ENCODE assay signal across 8 cellular contexts in the genomic region with DNA sequence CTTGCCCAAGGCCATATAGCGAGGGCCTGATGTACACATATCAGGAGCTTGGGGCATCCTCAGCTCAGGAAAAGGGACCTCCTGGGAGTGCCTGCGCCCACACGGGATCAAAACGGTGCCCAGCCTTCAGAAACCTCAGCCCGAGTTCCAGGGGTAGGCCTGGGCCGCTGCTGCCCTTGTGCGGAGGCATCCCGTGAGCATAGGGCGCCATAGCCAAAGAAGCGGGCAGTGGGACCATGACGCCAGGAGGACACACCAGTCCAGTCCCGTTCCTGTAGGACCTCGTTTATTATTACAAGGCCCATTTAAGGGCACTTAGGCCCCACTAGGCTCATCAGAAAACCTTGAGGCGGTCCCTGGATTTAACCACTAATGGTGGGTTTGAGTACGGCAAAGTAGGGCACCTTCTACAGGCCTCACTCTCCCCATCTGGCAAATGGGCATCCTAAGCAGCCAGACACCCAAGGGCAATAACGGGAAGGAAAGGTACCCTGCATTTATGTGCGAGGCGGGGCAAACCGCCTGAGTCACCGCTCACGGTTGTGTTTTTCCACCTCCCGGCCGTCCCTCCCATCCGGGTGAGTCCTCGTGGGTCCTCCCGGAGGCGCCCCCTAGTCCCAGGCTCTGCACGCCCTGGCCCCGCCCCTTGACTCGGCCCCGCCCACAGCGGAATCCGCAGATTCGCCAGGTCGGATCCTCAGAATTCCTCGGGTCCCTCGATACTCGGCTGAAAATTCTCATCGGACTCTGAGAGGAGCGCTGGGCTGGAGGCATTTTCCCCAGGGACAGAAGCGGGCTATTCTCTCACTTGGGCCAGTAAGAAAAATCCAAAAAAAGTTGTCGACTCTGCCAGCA. TPM values are rescaled to one million over a fixed set of nuclear protein-coding genes. Genes with fewer than 3 reads are reported as not detected.
A peak's percentile ranks its signal among the peaks of the same experiment; 100 is the strongest.
DNase-seq lines count a peak whose midpoint lies in the region; ATAC-seq, FAIRE-seq and TF ChIP-seq lines count a peak whose summit lies in the region.

No MANE protein-coding gene starts in this region.

- no peak for TF ChIP-seq POLR2A in GM12892 (IDR thresholded peaks at IDR 0.05; ENCODE audit: low read depth, low read length)

- FAIRE-seq in GM12892 (lab: Jason Lieb, UNC), result peak; percentile 90

- DNase-seq in GM12892 (ENCODE audit: insufficient read length) (peak; percentile 80), NCI-H226 (peak; percentile 90), cerebellar cortex (ENCODE audit: low spot score) (peak; percentile 78), kidney glomerular epithelial cell (lab: John Stamatoyannopoulos, UW) (peak; percentile 68), retina (no peak)
- peak; percentile 85 for DNase-seq in activated CD4-positive, CD25-positive, alpha-beta regulatory T cell treated with anti-CD3 and anti-CD28 coated beads, Interleukin-2, amount 50 U/mL, for 72 hours
- DNase-seq in stimulated activated CD4-positive, alpha-beta T cell treated with anti-CD3 and anti-CD28 coated beads, Interleukin-1b, Interleukin-23, amount 100 ng/mL, for 24 hours (ENCODE audit: low read depth in 4 of 4, low spot score in 1 of 4), result peak; percentile 83 to 93 (median 90)

- ATAC-seq in HG02884 (IDR thresholded peaks at IDR 0.05; ENCODE audit: unreplicated experiment), result peak; percentile 34

RNA-seq across cellular contexts. Expression of a gene that starts 0.7 kb away (rescaled TPM):
- 4.7 TPM for polyA plus RNA-seq in GM12892 (2012; ENCODE audit: missing spikeins)

RNA-seq across cellular contexts. Expression of a gene that starts 8.0 kb away (rescaled TPM):
- 13.5 TPM for polyA plus RNA-seq in GM12892 (2012; ENCODE audit: missing spikeins)

RNA-seq across cellular contexts. Expression of a gene that starts 28.2 kb away (rescaled TPM):
- 0.74 TPM for polyA plus RNA-seq in GM12892 (2012; ENCODE audit: missing spikeins)

RNA-seq across cellular contexts. Expression of a gene that starts 33.5 kb away (rescaled TPM):
- polyA plus RNA-seq in GM12892 (2012; ENCODE audit: missing spikeins), result 3.3 TPM

RNA-seq across cellular contexts. Expression of a gene that starts 53.6 kb away (rescaled TPM):
- 2.3 TPM for polyA plus RNA-seq in GM12892 (2012; ENCODE audit: missing spikeins)
